In genomic region chr20:2123720-2124119, GRCh38 we compare ENCODE assay signal across 24 cellular contexts.
"Had no signal": no experiment of that assay in that cellular context is flagged by ENCODE, and none has a peak within 500 bp of the region (broad histone marks: within the 10 kb centered on the region; RNA-seq: fewer than 3 reads in every experiment).

No MANE protein-coding gene starts in this region.

- H3K27me3 Mint-ChIP-seq: activated B cell treated with CpG ODN at 0.5 μM for 24 hours; activated CD4-positive, alpha-beta memory T cell treated with anti-CD3 and anti-CD28 coated beads for 36 hours; activated CD8-positive, alpha-beta memory T cell treated with anti-CD3 and anti-CD28 coated beads, Interleukin-2, amount 10 ng/mL, durations not matched to agents 7 days and 5 days; activated naive CD8-positive, alpha-beta T cell; memory B cell; naive B cell had no signal

- H3K27ac Mint-ChIP-seq: activated CD4-positive, alpha-beta memory T cell treated with anti-CD3 and anti-CD28 coated beads for 36 hours; activated CD8-positive, alpha-beta memory T cell treated with anti-CD3 and anti-CD28 coated beads, Interleukin-2, amount 10 ng/mL, durations not matched to agents 7 days and 5 days; activated naive CD8-positive, alpha-beta T cell; memory B cell had no signal

- H3K27me3 ChIP-seq: cardiac muscle cell, tibial nerve, vagina had no signal

- H2AFZ ChIP-seq: parathyroid adenoma had no signal

- H3K4me3 ChIP-seq: cardiac muscle cell, mucosa of descending colon, tibial nerve, vagina had no signal

- DNase-seq: activated B cell treated with CpG ODN at 0.5 μM for 24 hours; activated CD4-positive, alpha-beta memory T cell treated with anti-CD3 and anti-CD28 coated beads for 36 hours; activated CD4-positive, alpha-beta T cell treated with anti-CD3 and anti-CD28 coated beads for 4 hours; activated CD8-positive, alpha-beta memory T cell treated with anti-CD3 and anti-CD28 coated beads, Interleukin-2, amount 10 ng/mL, durations not matched to agents 7 days and 5 days; amniotic stem cell; foreskin melanocyte; head of caudate nucleus; immature natural killer cell; kidney glomerular epithelial cell; left ventricle myocardium superior; mucosa of descending colon; naive B cell; stimulated activated CD4-positive, alpha-beta T cell treated with anti-CD3 and anti-CD28 coated beads, Interleukin-12 subunit alpha, Interleukin-12 subunit beta, amount 100 ng/mL, for 4 hours; stimulated activated CD4-positive, alpha-beta T cell treated with anti-CD3 and anti-CD28 coated beads, Interleukin-1b, Interleukin-23, amount 100 ng/mL, for 48 hours; stimulated activated CD8-positive, alpha-beta memory T cell treated with anti-CD3 and anti-CD28 coated beads, Interleukin-4, amount 100 ng/mL, for 48 hours; stimulated activated naive CD4-positive, alpha-beta T cell treated with Interleukin-2 at 50 U/mL for 16 hours; substantia nigra had no signal

- H3K4me3 Mint-ChIP-seq: activated CD4-positive, alpha-beta memory T cell treated with anti-CD3 and anti-CD28 coated beads for 36 hours; activated CD8-positive, alpha-beta memory T cell treated with anti-CD3 and anti-CD28 coated beads, Interleukin-2, amount 10 ng/mL, durations not matched to agents 7 days and 5 days; activated naive CD8-positive, alpha-beta T cell; memory B cell had no signal

- H3K9ac ChIP-seq: parathyroid adenoma had no signal

- H3K36me3 ChIP-seq: vagina had no signal

- H3K9me3 ChIP-seq: mucosa of descending colon, tibial nerve, vagina had no signal

- ATAC-seq: activated CD8-positive, alpha-beta memory T cell treated with anti-CD3 and anti-CD28 coated beads, Interleukin-2, amount 10 ng/mL, durations not matched to agents 7 days and 5 days had no signal

- H3K27ac ChIP-seq: cardiac muscle cell, epithelial cell of prostate, parathyroid adenoma, tibial nerve, vagina had no signal

- H3K9me3 Mint-ChIP-seq: activated B cell treated with CpG ODN at 0.5 μM for 24 hours; activated CD4-positive, alpha-beta memory T cell treated with anti-CD3 and anti-CD28 coated beads for 36 hours; immature natural killer cell; memory B cell; naive B cell had no signal
